Comparison of ENCODE assay signal across 9 cellular contexts in genomic region chr19:51799311-51799997, GRCh38. TPM values are rescaled to one million over a fixed set of nuclear protein-coding genes. Genes with fewer than 3 reads are reported as not detected.
DNase-seq lines count a peak whose midpoint lies in the region; ATAC-seq and TF ChIP-seq lines count a peak whose summit lies in the region.
"Had no signal": no experiment of that assay in that cellular context is flagged by ENCODE, and none has a peak within 500 bp of the region (broad histone marks: within the 10 kb centered on the region; RNA-seq: fewer than 3 reads in every experiment).

No MANE protein-coding gene starts in this region.

- H3K4me3 ChIP-seq in Peyer's patch (peak overlapping the region in 1 of 4 donors; percentile 11), fibroblast of mammary gland (ENCODE audit: control insufficient read depth, low read depth, low read length) (peak overlapping the region; percentile 1), GM23338 (no peak overlapping the region)

- DNase-seq in COLO829 (ENCODE audit: low spot score) (peak; percentile 83), Peyer's patch (peak in 2 of 3 donors; percentile 35 to 74), fibroblast of mammary gland (ENCODE audit: low read depth) (peak; percentile 97), osteocyte (ENCODE audit: extremely low spot score, unreplicated experiment) (no peak), GM23338 (ENCODE audit: low spot score) (no peak)

- peak overlapping the region; percentile 27 to 75 (median 59) for H3K27ac ChIP-seq in Peyer's patch
- no peak overlapping the region for H3K27ac ChIP-seq in GM23338 (ENCODE audit: low read depth)

- no peaks in the 10 kb centered on the region for H3K9me3 ChIP-seq in Peyer's patch

- H3K4me1 ChIP-seq in Peyer's patch (no peaks in the 10 kb centered on the region), GM23338 (ENCODE audit: insufficient read depth) (no peaks in the 10 kb centered on the region)

- H3K27ac Mint-ChIP-seq in osteocyte (ENCODE audit: unreplicated experiment) (peak overlapping the region; percentile 11), GM23338 (no peak overlapping the region)

- H3K27me3 ChIP-seq in Peyer's patch (no peaks in the 10 kb centered on the region), GM23338 (ENCODE audit: insufficient read depth) (no peaks in the 10 kb centered on the region)

- TF ChIP-seq CTCF in Peyer's patch (IDR thresholded peaks at IDR 0.05) (no peak), fibroblast of mammary gland (conservative IDR thresholded peaks at IDR 0.05; ENCODE audit: control insufficient read depth, insufficient read depth, low read depth, low read length) (peak; percentile 5), osteocyte (IDR thresholded peaks at IDR 0.05) (no peak), GM23338 (conservative IDR thresholded peaks at IDR 0.05; ENCODE audit: low read depth in 2 of 2) (no peak)

- no peak for TF ChIP-seq POLR2A in Peyer's patch (IDR thresholded peaks at IDR 0.05)

- no peaks in the 10 kb centered on the region for H3K79me2 ChIP-seq in GM23338 (replicated peaks; ENCODE audit: insufficient read depth)

- H3K36me3 ChIP-seq in Peyer's patch (no peaks in the 10 kb centered on the region), GM23338 (ENCODE audit: insufficient read depth) (no peaks in the 10 kb centered on the region)

- no peak overlapping the region for H2AFZ ChIP-seq in GM23338

- H3K9me2 ChIP-seq in GM23338 (ENCODE audit: insufficient read depth) = peaks cover 5% of the 10 kb centered on the region; the same call in 1 of the 2 replicates

- H3K4me3 Mint-ChIP-seq in osteocyte (ENCODE audit: unreplicated experiment) (no peak overlapping the region), GM23338 (no peak overlapping the region)
- H3K4me3 Mint-ChIP-seq: brain had no signal

- H3K9me3 Mint-ChIP-seq in osteocyte (ENCODE audit: unreplicated experiment) = peaks cover 41% of the 10 kb centered on the region
- peaks cover 71% of the 10 kb centered on the region for H3K9me3 Mint-ChIP-seq in GM23338

- H3K4me1 Mint-ChIP-seq in osteocyte (ENCODE audit: unreplicated experiment) (no peaks in the 10 kb centered on the region), GM23338 (no peaks in the 10 kb centered on the region)

- ATAC-seq in GM21786 (IDR thresholded peaks at IDR 0.05; ENCODE audit: unreplicated experiment) = no peak
- ATAC-seq in HG03469 (IDR thresholded peaks at IDR 0.05; ENCODE audit: unreplicated experiment) = no peak
- ATAC-seq in GM23338 = no peak
- ATAC-seq in GM19452 (IDR thresholded peaks at IDR 0.05; ENCODE audit: unreplicated experiment) = no peak

- no peaks in the 10 kb centered on the region for H3F3A ChIP-seq in GM23338 (replicated peaks; ENCODE audit: low read depth)

- H4K20me1 ChIP-seq in GM23338 (replicated peaks; ENCODE audit: insufficient read depth) = no peaks in the 10 kb centered on the region

- H3K4me2 ChIP-seq in GM23338 = no peak overlapping the region

- H3K27me3 Mint-ChIP-seq in osteocyte (ENCODE audit: unreplicated experiment) = no peaks in the 10 kb centered on the region
- peaks cover 9% of the 10 kb centered on the region for H3K27me3 Mint-ChIP-seq in GM23338 (ENCODE audit: insufficient read depth, low read depth, poor library complexity)

- H3K36me3 Mint-ChIP-seq in osteocyte (ENCODE audit: unreplicated experiment) (no peaks in the 10 kb centered on the region), GM23338 (ENCODE audit: low read depth) (peaks cover 15% of the 10 kb centered on the region; the same call in 2 of the 3 replicates)
- H3K36me3 Mint-ChIP-seq: brain had no signal

TF ChIP-seq in GM23338, 12 proteins besides CTCF, POLR2A, EP300 and RAD21 (continues in another document):
- no peak for TF ChIP-seq POLR2AphosphoS5 (IDR thresholded peaks at IDR 0.05; ENCODE audit: low read depth)
- no peak for TF ChIP-seq EZH2 (IDR thresholded peaks at IDR 0.05; ENCODE audit: low read depth, unreplicated experiment)
- no peak for TF ChIP-seq STAT1 (IDR thresholded peaks at IDR 0.05; ENCODE audit: unreplicated experiment)
- TF ChIP-seq EZH2phosphoT487 (IDR thresholded peaks at IDR 0.05; ENCODE audit: unreplicated experiment) = no peak
- no peak for TF ChIP-seq ZNF462 (CRISPR knock-in tag; IDR thresholded peaks at IDR 0.05)
- no peak for TF ChIP-seq ZNF331 (CRISPR knock-in tag; IDR thresholded peaks at IDR 0.05; ENCODE audit: low read depth)
- no peak for TF ChIP-seq NANOG (IDR thresholded peaks at IDR 0.05; ENCODE audit: borderline replicate concordance)
- TF ChIP-seq JUNB (IDR thresholded peaks at IDR 0.05; ENCODE audit: unreplicated experiment) = no peak
- no peak for TF ChIP-seq ZNF114 (CRISPR knock-in tag; IDR thresholded peaks at IDR 0.05)

RNA-seq across cellular contexts. Expression of gene FPR3, which starts 4.5 kb away (rescaled TPM):
- total RNA-seq in Peyer's patch = 1 to 10 TPM in 3 of 4 donors, not detected in 1; 2.3 to 3.3 (median 2.7) TPM
- not detected in 2 replicates for total RNA-seq in osteocyte
- total RNA-seq in GM23338 (2014; rRNA removed; shearing (Covaris generic)) = not detected in 2 replicates
- polyA plus RNA-seq in GM23338 (2016; fragmentation: Nextera tagmentation; extraction: Ambion mirVana) = 0.16 TPM in 1 of 2 replicates, not detected in the other

RNA-seq across cellular contexts. Expression of gene FPR2, which starts 38.5 kb away (rescaled TPM):
- total RNA-seq in Peyer's patch (1 to 10 TPM in 1 of 4 donors, not detected in 3; 1.9 TPM), osteocyte (not detected in 2 replicates)
- not detected in 2 replicates for total RNA-seq in GM23338 (2014; rRNA removed; shearing (Covaris generic))
- polyA plus RNA-seq in GM23338 (2016; fragmentation: Nextera tagmentation; extraction: Ambion mirVana) = not detected in 2 replicates

RNA-seq across cellular contexts. Expression of gene FPR1, which starts 47.8 kb away (rescaled TPM):
- total RNA-seq in Peyer's patch (1 to 10 TPM; 1.6 to 5.8 (median 2.6) TPM), osteocyte (not detected in 2 replicates)
- not detected in 2 replicates for total RNA-seq in GM23338 (2014; rRNA removed; shearing (Covaris generic))
- polyA plus RNA-seq in GM23338 (2016; fragmentation: Nextera tagmentation; extraction: Ambion mirVana) = not detected in 2 replicates

Comparison
In these comparisons a context has a peak if more than half of its experiments do, and no peak if none do; other contexts are left out.
1. DNase-seq: peak in COLO829 (single experiment), Peyer's patch (2 of 3) and fibroblast of mammary gland (single experiment); none in osteocyte (single experiment) and GM23338 (single experiment).